ENCODE assay signal across 8 cellular contexts in genomic region chr22:36221799-36222751, GRCh38.
DNase-seq lines count a peak whose midpoint lies in the region; ATAC-seq and TF ChIP-seq lines count a peak whose summit lies in the region.

No MANE protein-coding gene starts in this region.

- peak; percentile 80 for TF ChIP-seq CTCF in fibroblast of pulmonary artery (IDR thresholded peaks at IDR 0.05; ENCODE audit: low read length, missing control alignments)
- TF ChIP-seq CTCF in parathyroid adenoma (IDR thresholded peaks at IDR 0.05), result peak; percentile 53

- H3K27ac ChIP-seq in parathyroid adenoma, result no peak overlapping the region

- H3K4me2 ChIP-seq in parathyroid adenoma (ENCODE audit: low read length), result no peak overlapping the region

- no peaks in the 10 kb centered on the region for H3K9me3 ChIP-seq in parathyroid adenoma (ENCODE audit: control insufficient read depth, low read length)

- H2AFZ ChIP-seq in parathyroid adenoma, result no peak overlapping the region

- no peaks in the 10 kb centered on the region for H3K4me1 ChIP-seq in parathyroid adenoma

- H3K4me3 Mint-ChIP-seq in activated T-cell treated with anti-CD3 and anti-CD28 coated beads, Interleukin-2, amount 50 U/mL, for 24 hours, result no peak overlapping the region

- peaks cover 15% of the 10 kb centered on the region for H3K4me1 Mint-ChIP-seq in activated T-cell treated with anti-CD3 and anti-CD28 coated beads, Interleukin-2, amount 50 U/mL, for 24 hours (ENCODE audit: low read depth)

- ATAC-seq in GM18519 (IDR thresholded peaks at IDR 0.05; ENCODE audit: low FRiP score, unreplicated experiment), result no peak
- ATAC-seq in HG03432 (IDR thresholded peaks at IDR 0.05; ENCODE audit: unreplicated experiment), result no peak

- no peaks in the 10 kb centered on the region for H3K27me3 ChIP-seq in parathyroid adenoma (ENCODE audit: control insufficient read depth, insufficient read depth, low read length)

- peaks cover 6% of the 10 kb centered on the region for H3K27me3 Mint-ChIP-seq in activated T-cell treated with anti-CD3 and anti-CD28 coated beads, Interleukin-2, amount 50 U/mL, for 24 hours

- H3K79me2 ChIP-seq in parathyroid adenoma, result no peaks in the 10 kb centered on the region

- DNase-seq in activated CD4-positive, CD25-positive, alpha-beta regulatory T cell treated with anti-CD3 and anti-CD28 coated beads, Interleukin-2, amount 50 U/mL, for 16 hours (ENCODE audit: low read depth, low spot score), result peak; percentile 16
- DNase-seq in activated CD4-positive, CD25-positive, alpha-beta regulatory T cell treated with anti-CD3 and anti-CD28 coated beads, Interleukin-2, amount 50 U/mL, for 72 hours, result no peak
- peak; percentile 20 for DNase-seq in NCI-H345 treated with DMSO at 0.1 percent for 48 hours (lab: John Stamatoyannopoulos, UW; ENCODE audit: unreplicated experiment)
- peak; percentile 62 for DNase-seq in activated T-cell treated with anti-CD3 and anti-CD28 coated beads, Interleukin-2, amount 50 U/mL, for 24 hours
- DNase-seq in fibroblast of pulmonary artery (ENCODE audit: low read depth), result peak; percentile 53

- peaks cover 20% of the 10 kb centered on the region for H3K36me3 Mint-ChIP-seq in activated T-cell treated with anti-CD3 and anti-CD28 coated beads, Interleukin-2, amount 50 U/mL, for 24 hours (ENCODE audit: low read depth)

- no peaks in the 10 kb centered on the region for H3K9me3 Mint-ChIP-seq in activated T-cell treated with anti-CD3 and anti-CD28 coated beads, Interleukin-2, amount 50 U/mL, for 24 hours

- no peak overlapping the region for H3K4me3 ChIP-seq in fibroblast of pulmonary artery (replicated peaks; ENCODE audit: low read depth, low read length)
- H3K4me3 ChIP-seq in parathyroid adenoma (ENCODE audit: low read depth, low read length), result no peak overlapping the region

- H3K27ac Mint-ChIP-seq in activated T-cell treated with anti-CD3 and anti-CD28 coated beads, Interleukin-2, amount 50 U/mL, for 24 hours, result no peak overlapping the region

- no peak overlapping the region for H3K9ac ChIP-seq in parathyroid adenoma

- no peaks in the 10 kb centered on the region for H3K36me3 ChIP-seq in parathyroid adenoma (ENCODE audit: control insufficient read depth, insufficient read depth, low read length)
